9 cellular contexts compared by ENCODE assay signal in the genomic region with DNA sequence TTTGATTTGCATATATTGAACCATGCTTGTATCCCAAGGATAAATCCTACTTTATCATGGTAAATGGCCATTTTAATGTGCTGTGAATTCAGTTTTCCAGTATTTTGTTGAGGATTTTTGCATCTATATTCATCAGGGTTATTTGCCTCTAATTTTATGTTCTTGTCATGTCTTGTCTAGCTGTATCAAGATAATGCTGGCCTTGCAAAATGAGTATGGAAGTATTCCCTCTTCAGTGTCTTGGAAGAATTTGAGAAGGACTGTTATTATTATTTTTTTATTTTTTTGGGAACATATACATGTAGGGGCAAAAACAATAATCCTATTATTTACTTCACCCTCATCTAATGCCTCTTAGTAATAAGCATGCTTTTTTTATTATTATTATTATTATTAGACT.
"Had no signal": no experiment of that assay in that cellular context is flagged by ENCODE, and none has a peak within 500 bp of the region (broad histone marks: within the 10 kb centered on the region; RNA-seq: fewer than 3 reads in every experiment).

No MANE protein-coding gene starts in this region.

- H3K4me3 ChIP-seq: GM23338 had no signal

- DNase-seq: H9, HCEC 1CT, Karpas-422, KBM-7 had no signal

- H3K4me2 ChIP-seq: GM23338, KMS-11 had no signal

- H2AFZ ChIP-seq: GM23338 had no signal

- FAIRE-seq: H1, H54, HTR-8/SVneo had no signal

- ATAC-seq: GM23338 had no signal

- H3K27ac ChIP-seq: KMS-11 had no signal

- H3K9ac ChIP-seq: KMS-11 had no signal
